Comparison of ENCODE assay signal across 7 cellular contexts in the genomic region with DNA sequence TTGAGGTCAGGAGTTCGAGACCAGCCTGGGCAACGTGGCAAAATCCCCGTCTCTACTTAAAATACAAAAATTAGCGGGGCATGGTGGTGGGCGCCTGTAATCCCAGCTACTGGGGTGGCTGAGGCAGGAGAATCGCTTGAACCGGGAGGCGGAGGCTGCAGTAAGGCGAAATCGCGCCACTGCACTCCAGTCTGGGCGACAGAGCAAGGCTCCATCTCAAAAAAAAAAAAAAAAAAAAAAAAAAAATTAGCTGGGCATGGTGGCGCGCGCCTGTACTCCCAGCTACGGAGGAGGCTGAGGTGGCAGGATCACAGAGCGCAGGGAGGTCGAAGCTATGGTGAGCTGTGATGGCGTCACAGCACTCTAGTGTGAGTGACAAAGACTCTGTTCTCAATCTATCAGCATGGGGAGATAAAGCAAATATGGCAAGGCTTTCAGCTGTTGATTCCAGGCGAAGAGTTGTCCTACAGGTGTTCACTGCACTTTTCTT. TPM values are rescaled to one million over a fixed set of nuclear protein-coding genes. Genes with fewer than 3 reads are reported as not detected.
DNase-seq lines count a peak whose midpoint lies in the region; FAIRE-seq and TF ChIP-seq lines count a peak whose summit lies in the region.
"Not testable (repeated sequence)": the region's sequence is repeated elsewhere in the genome, so short reads cannot be mapped to it uniquely, and the experiment has no call there.

No MANE protein-coding gene starts in this region.

- H3K79me2 ChIP-seq in DOHH2 (ENCODE audit: control insufficient read depth, low read length): peaks cover 94% of the 10 kb centered on the region
- H3K79me2 ChIP-seq in Loucy (ENCODE audit: insufficient read depth, low read length): peaks cover 88% of the 10 kb centered on the region
- H3K79me2 ChIP-seq in keratinocyte (ENCODE audit: control insufficient read depth, insufficient read depth, low read length): peaks cover 69% of the 10 kb centered on the region

- H3K4me2 ChIP-seq in DOHH2 (ENCODE audit: low read length) (peak overlapping the region; percentile 81), Loucy (ENCODE audit: low read depth, low read length, poor library complexity, severe bottlenecking) (peak overlapping the region; percentile 86), keratinocyte (ENCODE audit: control insufficient read depth, extremely low read depth, insufficient read depth, low read depth, low read length) (peak overlapping the region; percentile 99)

- not testable (repeated sequence) for H3K27me3 Mint-ChIP-seq in activated naive CD4-positive, alpha-beta T cell treated with anti-CD3 and anti-CD28 coated beads for 36 hours (ENCODE audit: low read depth); osteocyte (ENCODE audit: unreplicated experiment)

- peak overlapping the region; percentile 99 for H3K9ac ChIP-seq in Loucy (ENCODE audit: low read depth, low read length, poor library complexity, severe bottlenecking)
- not testable (repeated sequence) for H3K9ac ChIP-seq in endocrine pancreas (ENCODE audit: control insufficient read depth, insufficient read depth, low read length)
- peak overlapping the region; percentile 99 for H3K9ac ChIP-seq in keratinocyte (ENCODE audit: control insufficient read depth, extremely low read depth, insufficient read depth, low read length)

- H3K4me3 Mint-ChIP-seq in activated naive CD4-positive, alpha-beta T cell treated with anti-CD3 and anti-CD28 coated beads for 36 hours: peak overlapping the region; percentile 100
- peak overlapping the region; percentile 100 for H3K4me3 Mint-ChIP-seq in osteocyte (ENCODE audit: unreplicated experiment)

- not testable (repeated sequence) for H3K27ac ChIP-seq in DOHH2 (ENCODE audit: low read depth, low read length)
- peak overlapping the region; percentile 99 for H3K27ac ChIP-seq in keratinocyte (ENCODE audit: control insufficient read depth, insufficient read depth, low read length)

- not testable (repeated sequence) for H3K9me3 ChIP-seq in DOHH2 (ENCODE audit: control insufficient read depth, insufficient read depth, low read length); Loucy (ENCODE audit: insufficient read depth, low read depth, low read length); endocrine pancreas (ENCODE audit: control insufficient read depth, low read length); keratinocyte (ENCODE audit: control insufficient read depth, low read depth, low read length)

- not testable (repeated sequence) for H3K9me1 ChIP-seq in keratinocyte (ENCODE audit: control insufficient read depth, extremely low read depth, insufficient read depth, low read length)

- FAIRE-seq in keratinocyte (lab: Jason Lieb, UNC): not testable (repeated sequence)

- DNase-seq in SK-N-DZ (ENCODE audit: low spot score): peak; percentile 26
- DNase-seq in activated naive CD4-positive, alpha-beta T cell treated with anti-CD3 and anti-CD28 coated beads for 36 hours; keratinocyte (ENCODE audit: low read depth, low spot score); osteocyte (ENCODE audit: extremely low spot score, unreplicated experiment): not testable (repeated sequence)

- H3K27ac Mint-ChIP-seq in activated naive CD4-positive, alpha-beta T cell treated with anti-CD3 and anti-CD28 coated beads for 36 hours: not testable (repeated sequence)
- peak overlapping the region; percentile 99 for H3K27ac Mint-ChIP-seq in osteocyte (ENCODE audit: unreplicated experiment)

- CTCF ChIA-PET in activated naive CD4-positive, alpha-beta T cell treated with anti-CD3 and anti-CD28 coated beads for 36 hours (lab: Charles Lee): interaction anchor here (0.6 kb wide), 1 partner anchor 1015 kb away, joined by 3 read pairs; no protein-coding TSS in a partner anchor

- not testable (repeated sequence) for H2AFZ ChIP-seq in Loucy (ENCODE audit: low read length); keratinocyte (ENCODE audit: control insufficient read depth, low read length)

- dilution Hi-C loops in keratinocyte (cut with MboI; ENCODE audit: extremely low pct_ligation_motif_present, low sequenced_read_pairs): not testable (repeated sequence)

- H3K4me1 Mint-ChIP-seq in activated naive CD4-positive, alpha-beta T cell treated with anti-CD3 and anti-CD28 coated beads for 36 hours (ENCODE audit: low read depth): peaks cover 54% of the 10 kb centered on the region
- H3K4me1 Mint-ChIP-seq in osteocyte (ENCODE audit: unreplicated experiment): peaks cover 46% of the 10 kb centered on the region

- H3K4me3 ChIP-seq in DOHH2 (ENCODE audit: low read length): peak overlapping the region; percentile 94
- H3K4me3 ChIP-seq in Loucy (ENCODE audit: low read length, poor library complexity, severe bottlenecking): peak overlapping the region; percentile 93
- peak overlapping the region; percentile 100 for H3K4me3 ChIP-seq in endocrine pancreas (ENCODE audit: control insufficient read depth, insufficient read depth, low read length)
- H3K4me3 ChIP-seq in keratinocyte (ENCODE audit: control insufficient read depth in 2 of 3, extremely low read depth in 1 of 3, insufficient read depth in 2 of 3, low read depth in 1 of 3, low read length in 3 of 3): peak overlapping the region; percentile 77 to 100 (median 89)

- peaks cover 32% of the 10 kb centered on the region for H3K36me3 Mint-ChIP-seq in activated naive CD4-positive, alpha-beta T cell treated with anti-CD3 and anti-CD28 coated beads for 36 hours (ENCODE audit: low read depth)
- not testable (repeated sequence) for H3K36me3 Mint-ChIP-seq in osteocyte (ENCODE audit: unreplicated experiment)

- H3F3A ChIP-seq in DOHH2 (ENCODE audit: control insufficient read depth, insufficient read depth); Loucy (ENCODE audit: low read depth): not testable (repeated sequence)

- not testable (repeated sequence) for TF ChIP-seq CTCF in DOHH2 (IDR thresholded peaks at IDR 0.05; ENCODE audit: low read depth, low read length, poor library complexity, severe bottlenecking); Loucy (conservative IDR thresholded peaks at IDR 0.05; ENCODE audit: low read length); keratinocyte (optimal IDR thresholded peaks at IDR 0.05 in 1 of 3, IDR thresholded peaks at IDR 0.05 in 1 of 3, conservative IDR thresholded peaks at IDR 0.05 in 1 of 3; ENCODE audit: extremely low read depth in 1 of 3, insufficient read depth in 2 of 3, low read length in 3 of 3); osteocyte (IDR thresholded peaks at IDR 0.05)

- H3K4me1 ChIP-seq in DOHH2 (ENCODE audit: control insufficient read depth, low read length) (peaks cover 42% of the 10 kb centered on the region), Loucy (ENCODE audit: insufficient read depth, low read length, poor library complexity, severe bottlenecking) (peaks cover 46% of the 10 kb centered on the region), endocrine pancreas (ENCODE audit: control insufficient read depth, insufficient read depth, low read length) (peaks cover 12% of the 10 kb centered on the region), keratinocyte (ENCODE audit: control insufficient read depth, extremely low read depth, insufficient read depth, low read length) (peaks cover 22% of the 10 kb centered on the region)

- H3K27me3 ChIP-seq in DOHH2 (ENCODE audit: control insufficient read depth, low read length); Loucy (ENCODE audit: insufficient read depth, low read length, poor library complexity, severe bottlenecking); endocrine pancreas (ENCODE audit: control insufficient read depth, insufficient read depth, low read length); keratinocyte (ENCODE audit: control insufficient read depth, extremely low read depth, insufficient read depth, low read length): not testable (repeated sequence)

- H3K9me3 Mint-ChIP-seq in activated naive CD4-positive, alpha-beta T cell treated with anti-CD3 and anti-CD28 coated beads for 36 hours; osteocyte (ENCODE audit: unreplicated experiment): not testable (repeated sequence)

- H3K9me2 ChIP-seq in DOHH2 (replicated peaks; ENCODE audit: control insufficient read depth, low read length); Loucy (replicated peaks; ENCODE audit: low read depth, low read length): not testable (repeated sequence)

- peaks cover 62% of the 10 kb centered on the region for H3K36me3 ChIP-seq in DOHH2 (ENCODE audit: control insufficient read depth, low read length)
- not testable (repeated sequence) for H3K36me3 ChIP-seq in Loucy (ENCODE audit: insufficient read depth, low read length); endocrine pancreas (ENCODE audit: control insufficient read depth, insufficient read depth, low read length); keratinocyte (ENCODE audit: control insufficient read depth in 2 of 2, extremely low read depth in 1 of 2, insufficient read depth in 2 of 2, low read length in 2 of 2)

- H4K20me1 ChIP-seq in DOHH2 (ENCODE audit: control insufficient read depth, insufficient read depth, low read depth, low read length); keratinocyte (ENCODE audit: control insufficient read depth, extremely low read depth, insufficient read depth, low read length): not testable (repeated sequence)
- H4K20me1 ChIP-seq in Loucy (ENCODE audit: insufficient read depth, low read length, poor library complexity, severe bottlenecking): peaks cover 61% of the 10 kb centered on the region

- intact Hi-C loops in activated naive CD4-positive, alpha-beta T cell treated with anti-CD3 and anti-CD28 coated beads for 36 hours (cut with micrococcal nuclease): not testable (repeated sequence)

RNA-seq across cellular contexts. Expression of a gene that starts 1.9 kb away (rescaled TPM):
- polyA plus RNA-seq in SK-N-DZ (2014; cell fraction: cytosol; rRNA removed): 35.6 and 39.5 TPM in 2 replicates
- polyA plus RNA-seq in SK-N-DZ (2014; cell fraction: nucleus; rRNA removed): 66.0 and 137 TPM in 2 replicates
- total RNA-seq in activated naive CD4-positive, alpha-beta T cell treated with anti-CD3 and anti-CD28 coated beads for 36 hours: 10 to 100 TPM; 26.5 to 27.3 TPM
- 23.8 to 41.1 TPM (median 25.6 TPM) in 3 replicates for polyA plus RNA-seq in keratinocyte
- 62.6 TPM for polyA plus RNA-seq in keratinocyte (2011; ENCODE audit: low read depth)
- polyA plus RNA-seq in keratinocyte (2011; cell fraction: cytosol; rRNA removed): 13.8 and 23.7 TPM in 2 replicates
- polyA plus RNA-seq in keratinocyte (2011; cell fraction: nucleus; rRNA removed): 40.8 and 59.2 TPM in 2 replicates
- 27.1 and 28.6 TPM in 2 replicates for polyA plus RNA-seq in keratinocyte (2012; ENCODE audit: low replicate concordance)
- polyA minus RNA-seq in keratinocyte: 10.7 to 32.3 TPM (median 14.1 TPM) in 3 replicates
- 8.8 TPM for polyA minus RNA-seq in keratinocyte (2011; cell fraction: cytosol; rRNA and poly(A)+ RNA removed)
- polyA minus RNA-seq in keratinocyte (2011; cell fraction: nucleus; rRNA and poly(A)+ RNA removed): 41.6 and 54.8 TPM in 2 replicates
- 23.6 and 27.8 TPM in 2 replicates for total RNA-seq in osteocyte
